ENCODE assay signal across 17 cellular contexts in genomic region chr17:66952681-66953638, GRCh38. TPM values are rescaled to one million over a fixed set of nuclear protein-coding genes. Genes with fewer than 3 reads are reported as not detected.
DNase-seq lines count a peak whose midpoint lies in the region; ATAC-seq and TF ChIP-seq lines count a peak whose summit lies in the region.
"Had no signal": no experiment of that assay in that cellular context is flagged by ENCODE, and none has a peak within 500 bp of the region (broad histone marks: within the 10 kb centered on the region; RNA-seq: fewer than 3 reads in every experiment).

No MANE protein-coding gene starts in this region.

- H3K27ac ChIP-seq in PC-9 = peak overlapping the region; percentile 99
- H3K27ac ChIP-seq in skeletal muscle tissue (ENCODE audit: low read depth, low read length) = peak overlapping the region; percentile 26

- no peaks in the 10 kb centered on the region for H3K9me3 Mint-ChIP-seq in effector memory CD8-positive, alpha-beta T cell
- H3K9me3 Mint-ChIP-seq: activated CD4-positive, alpha-beta T cell treated with anti-CD3 and anti-CD28 coated beads, Interleukin-2, amount 10 ng/mL, durations not matched to agents 24 days and 14 days; activated T-helper 2 cell treated with anti-CD3 and anti-CD28 coated beads, Interferon-gamma antibody, Interleukin-2, Interleukin-4, amounts not matched to agents 10 μg/mL and 5 μg/mL and 100 μg/mL, durations not matched to agents 14 hours and 24 hours and 36 hours; CD8-positive, alpha-beta memory T cell; stimulated activated naive B cell treated with anti-CD40 and anti-IgM and Interleukin-4, amounts not matched to agents 10 μg/mL and 1 μg/mL and 100 μg/mL, for 72 hours had no signal

- H3K27me3 Mint-ChIP-seq in effector memory CD8-positive, alpha-beta T cell = peaks cover 34 to 47% of the 10 kb centered on the region in 2 donors

- peak overlapping the region; percentile 69 for H3K4me2 ChIP-seq in PC-9

- ATAC-seq in GM18868 (IDR thresholded peaks at IDR 0.05; ENCODE audit: unreplicated experiment) (no peak), GM19324 (IDR thresholded peaks at IDR 0.05; ENCODE audit: low FRiP score, unreplicated experiment) (no peak)
- no peak for ATAC-seq in effector memory CD8-positive, alpha-beta T cell (replicated peaks)
- ATAC-seq: stimulated activated naive B cell treated with anti-CD40 and anti-IgM and Interleukin-4, amounts not matched to agents 10 μg/mL and 1 μg/mL and 100 μg/mL, for 72 hours had no signal

- no peak overlapping the region for H2AFZ ChIP-seq in PC-9

- H3K27me3 ChIP-seq in PC-9 (ENCODE audit: insufficient read depth, low read depth) (no peaks in the 10 kb centered on the region), skeletal muscle tissue (ENCODE audit: control insufficient read depth in 3 of 3, insufficient read depth in 3 of 3, low read length in 3 of 3) (peaks cover 0 to 12% (median 5%) of the 10 kb centered on the region in 3 donors)

- H3F3A ChIP-seq in PC-9 (ENCODE audit: insufficient read depth, low read depth) = peaks cover 48% of the 10 kb centered on the region

- peak overlapping the region in 1 of 3 donors; percentile 33 for H3K9ac ChIP-seq in skeletal muscle tissue (ENCODE audit: low read depth in 1 of 3, low read length in 3 of 3)

- peak; percentile 40; the same call in 1 of the 2 replicates for TF ChIP-seq CTCF in PC-9 (conservative IDR thresholded peaks at IDR 0.05)

- no peaks in the 10 kb centered on the region for H3K9me3 ChIP-seq in PC-9 (ENCODE audit: insufficient read depth, low read depth)
- H3K9me3 ChIP-seq in skeletal muscle tissue (ENCODE audit: control insufficient read depth in 3 of 3, low read length in 3 of 3) = no peaks in the 10 kb centered on the region

- BruUV-seq in PC-9 (replicated peaks; lab: Mats Ljungman, UMichigan) = no TSS peak

- H3K36me3 ChIP-seq in PC-9 (ENCODE audit: low read depth) = no peaks in the 10 kb centered on the region
- no peaks in the 10 kb centered on the region for H3K36me3 ChIP-seq in skeletal muscle tissue (ENCODE audit: control insufficient read depth in 3 of 3, insufficient read depth in 3 of 3, low read length in 3 of 3)

- H3K9me2 ChIP-seq in PC-9 (ENCODE audit: insufficient read depth) = no peaks in the 10 kb centered on the region

- H3K79me2 ChIP-seq in PC-9 (ENCODE audit: low read depth) = no peaks in the 10 kb centered on the region

- no peak overlapping the region for H3K4me3 Mint-ChIP-seq in effector memory CD8-positive, alpha-beta T cell
- H3K4me3 Mint-ChIP-seq: activated CD4-positive, alpha-beta T cell treated with anti-CD3 and anti-CD28 coated beads, Interleukin-2, amount 10 ng/mL, durations not matched to agents 24 days and 14 days; CD8-positive, alpha-beta memory T cell; stimulated activated naive B cell treated with anti-CD40 and anti-IgM and Interleukin-4, amounts not matched to agents 10 μg/mL and 1 μg/mL and 100 μg/mL, for 72 hours had no signal

- CTCF ChIA-PET in PC-9 (lab: Charles Lee) = no interaction called here

- no peaks in the 10 kb centered on the region for H3K4me1 Mint-ChIP-seq in effector memory CD8-positive, alpha-beta T cell (ENCODE audit: low read depth in 2 of 2)
- H3K4me1 Mint-ChIP-seq: activated CD4-positive, alpha-beta T cell treated with anti-CD3 and anti-CD28 coated beads, Interleukin-2, amount 10 ng/mL, durations not matched to agents 24 days and 14 days; CD8-positive, alpha-beta memory T cell; stimulated activated naive B cell treated with anti-CD40 and anti-IgM and Interleukin-4, amounts not matched to agents 10 μg/mL and 1 μg/mL and 100 μg/mL, for 72 hours had no signal

- no peak overlapping the region; the same call in 1 of the 2 replicates for H3K4me3 ChIP-seq in PC-9
- H3K4me3 ChIP-seq in skeletal muscle tissue (ENCODE audit: low read length in 3 of 3) = no peak overlapping the region

- DNase-seq in DMS 273 treated with DMSO at 0.1 percent for 48 hours (lab: John Stamatoyannopoulos, UW) (peak; percentile 61), PC-9 (no peak), islet precursor cell (peak; percentile 91)
- no peak for DNase-seq in activated CD4-positive, alpha-beta T cell treated with anti-CD3 and anti-CD28 coated beads, Interleukin-2, amount 50 U/mL, for 4 hours
- DNase-seq in effector memory CD8-positive, alpha-beta T cell = no peak
- DNase-seq: activated CD4-positive, alpha-beta T cell treated with anti-CD3 and anti-CD28 coated beads, Interleukin-2, amount 10 ng/mL, durations not matched to agents 24 days and 14 days; CD8-positive, alpha-beta memory T cell; effector CD8-positive, alpha-beta T cell; stimulated activated CD4-positive, alpha-beta T cell treated with anti-CD3 and anti-CD28 coated beads, Interleukin-4, amount 100 ng/mL, for 24 hours; stimulated activated naive B cell treated with anti-CD40 and anti-IgM and Interleukin-4, amounts not matched to agents 10 μg/mL and 1 μg/mL and 100 μg/mL, for 72 hours had no signal

- POLR2A ChIA-PET in PC-9 (lab: Charles Lee; ENCODE audit: unreplicated experiment) = no interaction called here

- no peaks in the 10 kb centered on the region for H3K36me3 Mint-ChIP-seq in effector memory CD8-positive, alpha-beta T cell (ENCODE audit: insufficient read depth)
- H3K36me3 Mint-ChIP-seq: CD8-positive, alpha-beta memory T cell; stimulated activated naive B cell treated with anti-CD40 and anti-IgM and Interleukin-4, amounts not matched to agents 10 μg/mL and 1 μg/mL and 100 μg/mL, for 72 hours had no signal

- H3K4me1 ChIP-seq in PC-9 (replicated peaks; ENCODE audit: insufficient read depth) (peaks cover 63% of the 10 kb centered on the region), skeletal muscle tissue (ENCODE audit: control insufficient read depth in 3 of 3, insufficient read depth in 3 of 3, low read length in 3 of 3) (peaks cover 0 to 21% (median 18%) of the 10 kb centered on the region in 3 donors)

- intact Hi-C loops in PC-9 (cut with micrococcal nuclease; ENCODE audit: unreplicated experiment) = loop anchor here (1.0 kb wide), 1 partner anchor 13 kb away; no protein-coding TSS in a partner anchor

- no peak overlapping the region for H3K27ac Mint-ChIP-seq in effector memory CD8-positive, alpha-beta T cell
- H3K27ac Mint-ChIP-seq: activated CD4-positive, alpha-beta T cell treated with anti-CD3 and anti-CD28 coated beads, Interleukin-2, amount 10 ng/mL, durations not matched to agents 24 days and 14 days; activated T-helper 2 cell treated with anti-CD3 and anti-CD28 coated beads, Interferon-gamma antibody, Interleukin-2, Interleukin-4, amounts not matched to agents 10 μg/mL and 5 μg/mL and 100 μg/mL, durations not matched to agents 14 hours and 24 hours and 36 hours; CD8-positive, alpha-beta memory T cell; stimulated activated naive B cell treated with anti-CD40 and anti-IgM and Interleukin-4, amounts not matched to agents 10 μg/mL and 1 μg/mL and 100 μg/mL, for 72 hours had no signal

- H4K20me1 ChIP-seq in PC-9 (ENCODE audit: insufficient read depth) = no peaks in the 10 kb centered on the region

RNA-seq across cellular contexts. Expression of gene CACNG4, which starts 11.5 kb away (rescaled TPM):
- total RNA-seq in PC-9 (2021) (45.1 and 46.3 TPM in 2 replicates), skeletal muscle tissue (1.6 TPM)
- total RNA-seq: activated CD4-positive, alpha-beta T cell treated with anti-CD3 and anti-CD28 coated beads, Interleukin-2, amount 10 ng/mL, durations not matched to agents 24 days and 14 days; activated T-helper 2 cell treated with anti-CD3 and anti-CD28 coated beads, Interferon-gamma antibody, Interleukin-2, Interleukin-4, amounts not matched to agents 10 μg/mL and 5 μg/mL and 100 μg/mL, durations not matched to agents 14 hours and 24 hours and 36 hours; CD8-positive, alpha-beta memory T cell; glomerular endothelial cell; posterior vena cava; T-helper 2 cell treated with Interferon-gamma antibody and Interleukin-4, amounts not matched to agents 100 ng/mL and 5 ng/mL, for 36 hours had no signal

Comparison
In these comparisons a context has a peak if more than half of its experiments do, and no peak if none do; other contexts are left out.
1. DNase-seq: peak in DMS 273 treated with DMSO at 0.1 percent for 48 hours (single experiment) and islet precursor cell (single experiment); none in PC-9 (0 of 2), activated CD4-positive, alpha-beta T cell treated with anti-CD3 and anti-CD28 coated beads, Interleukin-2, amount 50 U/mL, for 4 hours (0 of 2) and effector memory CD8-positive, alpha-beta T cell (0 of 3).
2. RNA of gene CACNG4, which starts 11.5 kb away (total RNA-seq): 45.1 to 46.3 TPM in PC-9; 1.6 TPM in skeletal muscle tissue (single experiment); every median in the first group is over 10 times any median in the second.